26 cellular contexts compared by ENCODE assay signal in genomic region chr3:54957711-54958110, GRCh38. TPM values are rescaled to one million over a fixed set of nuclear protein-coding genes. Genes with fewer than 3 reads are reported as not detected.
A peak's percentile ranks its signal among the peaks of the same experiment; 100 is the strongest.
DNase-seq lines count a peak whose midpoint lies in the region; ATAC-seq and TF ChIP-seq lines count a peak whose summit lies in the region.
"Had no signal": no experiment of that assay in that cellular context is flagged by ENCODE, and none has a peak within 500 bp of the region (broad histone marks: within the 10 kb centered on the region; RNA-seq: fewer than 3 reads in every experiment).

No MANE protein-coding gene starts in this region.

- no peak overlapping the region for H3K9ac ChIP-seq in SK-N-SH
- H3K9ac ChIP-seq: BLaER1 treated with 17β-estradiol and CSF1 and Interleukin-3, amounts not matched to agents 10 nM and 100 nM; parathyroid adenoma had no signal

- H3K4me3 ChIP-seq in AG10803 (ENCODE audit: low read length) = no peak overlapping the region
- no peak overlapping the region for H3K4me3 ChIP-seq in SK-N-SH (ENCODE audit: low read depth in 2 of 2, low read length in 1 of 2)
- H3K4me3 ChIP-seq: BLaER1 treated with 17β-estradiol and CSF1 and Interleukin-3, amounts not matched to agents 10 nM and 100 nM; esophagus muscularis mucosa; heart left ventricle; thyroid gland; vagina had no signal

- peak; percentile 35 to 59; a peak in 2 of 4 replicates for TF ChIP-seq EP300 in SK-N-SH (IDR thresholded peaks at IDR 0.05; ENCODE audit: borderline replicate concordance in 1 of 2, low read depth in 1 of 2, low read length in 1 of 2)

- no peaks in the 10 kb centered on the region for H4K20me1 ChIP-seq in SK-N-SH (ENCODE audit: insufficient read depth)
- H4K20me1 ChIP-seq: BLaER1 treated with 17β-estradiol and CSF1 and Interleukin-3, amounts not matched to agents 10 nM and 100 nM had no signal

- H3K9me3 ChIP-seq in SK-N-SH = no peaks in the 10 kb centered on the region
- H3K9me3 ChIP-seq: BLaER1 treated with 17β-estradiol and CSF1 and Interleukin-3, amounts not matched to agents 10 nM and 100 nM; esophagus muscularis mucosa; heart left ventricle; thyroid gland; vagina had no signal

- DNase-seq in AG10803 (ENCODE audit: low read depth) (peak; percentile 50), EL (peak; percentile 22), SK-N-SH (no peak), glomerular visceral epithelial cell (ENCODE audit: extremely low spot score) (peak; percentile 81), SW480 (ENCODE audit: low spot score) (no peak)
- DNase-seq: activated CD4-positive, alpha-beta memory T cell treated with anti-CD3 and anti-CD28 coated beads for 36 hours; activated CD4-positive, alpha-beta T cell treated with anti-CD3 and anti-CD28 coated beads for 1 hour; activated naive CD8-positive, alpha-beta T cell treated with anti-CD3 and anti-CD28 coated beads, Interleukin-2, amount 50 U/mL, for 24 hours; activated T-cell treated with anti-CD3 and anti-CD28 coated beads, Interleukin-2, amount 50 U/mL, for 72 hours; dermis blood vessel endothelial cell; GF-D8; heart left ventricle; KBM-7; right cardiac atrium; stimulated activated CD4-positive, alpha-beta T cell treated with anti-CD3 and anti-CD28 coated beads, Interleukin-1b, Interleukin-23, amount 100 ng/mL, for 48 hours; thyroid gland had no signal

- POLR2A ChIA-PET in SK-N-SH (lab: Yijun Ruan, JAX) = no interaction called here

- H2AFZ ChIP-seq in SK-N-SH (ENCODE audit: low read depth) = no peak overlapping the region
- H2AFZ ChIP-seq: parathyroid adenoma had no signal

- H3K4me1 ChIP-seq in SK-N-SH (ENCODE audit: control insufficient read depth in 1 of 2, insufficient read depth in 2 of 2, low read depth in 1 of 2, low read length in 1 of 2) = peaks cover 9 to 26% of the 10 kb centered on the region in 2 experiments; a peak in 3 of 4 replicates
- H3K4me1 ChIP-seq: BLaER1 treated with 17β-estradiol and CSF1 and Interleukin-3, amounts not matched to agents 10 nM and 100 nM; thyroid gland had no signal

- ATAC-seq in HG03469 (IDR thresholded peaks at IDR 0.05; ENCODE audit: unreplicated experiment) = no peak
- no peak for ATAC-seq in HG03457 (IDR thresholded peaks at IDR 0.05; ENCODE audit: unreplicated experiment)
- ATAC-seq in HG03460 (IDR thresholded peaks at IDR 0.05; ENCODE audit: unreplicated experiment) = no peak
- ATAC-seq: activated naive CD8-positive, alpha-beta T cell treated with anti-CD3 and anti-CD28 coated beads, Interleukin-2, amount 50 U/mL, for 24 hours; activated T-cell treated with anti-CD3 and anti-CD28 coated beads, Interleukin-2, amount 50 U/mL, for 72 hours; foreskin keratinocyte; heart left ventricle; right cardiac atrium had no signal

- H3K36me3 ChIP-seq in SK-N-SH (replicated peaks in 1 of 2; ENCODE audit: control insufficient read depth in 1 of 2, insufficient read depth in 2 of 2, low read length in 1 of 2) = no peaks in the 10 kb centered on the region
- H3K36me3 ChIP-seq: BLaER1 treated with 17β-estradiol and CSF1 and Interleukin-3, amounts not matched to agents 10 nM and 100 nM; esophagus muscularis mucosa; heart left ventricle; thyroid gland; vagina had no signal

- TF ChIP-seq CTCF in AG10803 (conservative IDR thresholded peaks at IDR 0.05; ENCODE audit: low read length) (no peak), SK-N-SH (IDR thresholded peaks at IDR 0.05) (no peak)

- peaks cover 5% of the 10 kb centered on the region for H3F3A ChIP-seq in SK-N-SH (replicated peaks; ENCODE audit: insufficient read depth)

- peak overlapping the region; percentile 53 to 54; a peak in 2 of 4 replicates for H3K27ac ChIP-seq in SK-N-SH (ENCODE audit: low read depth in 2 of 2, low read length in 1 of 2)
- H3K27ac ChIP-seq: BLaER1 treated with 17β-estradiol and CSF1 and Interleukin-3, amounts not matched to agents 10 nM and 100 nM; esophagus muscularis mucosa; foreskin keratinocyte; heart left ventricle; parathyroid adenoma; thyroid gland; vagina had no signal

- no peaks in the 10 kb centered on the region for H3K79me2 ChIP-seq in SK-N-SH (ENCODE audit: insufficient read depth)
- H3K79me2 ChIP-seq: parathyroid adenoma had no signal

- H3K27me3 ChIP-seq in SK-N-SH (ENCODE audit: insufficient read depth) = no peaks in the 10 kb centered on the region
- H3K27me3 ChIP-seq: BLaER1 treated with 17β-estradiol and CSF1 and Interleukin-3, amounts not matched to agents 10 nM and 100 nM; esophagus muscularis mucosa; foreskin keratinocyte; heart left ventricle; thyroid gland; vagina had no signal

- H3K9me2 ChIP-seq in SK-N-SH = no peaks in the 10 kb centered on the region

- 59% methylated on average over 4 of the region's 4 CpGs for WGBS in SK-N-SH (ENCODE audit: low lambda C conversion rate)

- no peak for TF ChIP-seq RAD21 in SK-N-SH (IDR thresholded peaks at IDR 0.05; ENCODE audit: low read length)

- no peak overlapping the region for H3K4me2 ChIP-seq in SK-N-SH
- H3K4me2 ChIP-seq: BLaER1 treated with 17β-estradiol and CSF1 and Interleukin-3, amounts not matched to agents 10 nM and 100 nM had no signal

- CTCF ChIA-PET in SK-N-SH (lab: Yijun Ruan, JAX) = no interaction called here

TF ChIP-seq in SK-N-SH, 30 proteins besides CTCF, POLR2A, EP300 and RAD21 (continues in another document):
- 0 out of 2 replicates have a peak, but pooled peaks have one; percentile 39 for TF ChIP-seq MAX (IDR thresholded peaks at IDR 0.05; ENCODE audit: low read depth)
- TF ChIP-seq FOXM1 (IDR thresholded peaks at IDR 0.05; ENCODE audit: low read depth) = no peak
- no peak for TF ChIP-seq FOSL2 (IDR thresholded peaks at IDR 0.05; ENCODE audit: borderline replicate concordance, low read depth)
- peak; percentile 81 for TF ChIP-seq NFIC (IDR thresholded peaks at IDR 0.05; ENCODE audit: borderline replicate concordance)
- no peak for TF ChIP-seq SIN3A (IDR thresholded peaks at IDR 0.05; ENCODE audit: borderline replicate concordance, low read depth, low read length)
- TF ChIP-seq ELF1 (IDR thresholded peaks at IDR 0.05) = no peak
- peak; percentile 76 for TF ChIP-seq TCF12 (IDR thresholded peaks at IDR 0.05)
- TF ChIP-seq IRF3 (IDR thresholded peaks at IDR 0.05; ENCODE audit: low read depth, low read length) = no peak
- no peak for TF ChIP-seq MXI1 (IDR thresholded peaks at IDR 0.05; ENCODE audit: low read depth, low read length)
- TF ChIP-seq RFX5 (IDR thresholded peaks at IDR 0.05; ENCODE audit: low read length) = no peak
- no peak for TF ChIP-seq CHD2 (IDR thresholded peaks at IDR 0.05; ENCODE audit: low read length, partially characterized antibody)
- 0 out of 2 replicates have a peak, but pooled peaks have one; percentile 25 for TF ChIP-seq JUND (IDR thresholded peaks at IDR 0.05)
- no peak for TF ChIP-seq REST (IDR thresholded peaks at IDR 0.05; ENCODE audit: low read depth, low read length)
- no peak for TF ChIP-seq GABPA (IDR thresholded peaks at IDR 0.05; ENCODE audit: low read depth)
- no peak for TF ChIP-seq NRF1 (IDR thresholded peaks at IDR 0.05; ENCODE audit: low read depth, low read length)
- peak; percentile 46; the same call in 1 of the 2 replicates for TF ChIP-seq PBX3 (IDR thresholded peaks at IDR 0.05)

RNA-seq across cellular contexts. Expression of gene LRTM1, which starts 29.9 kb away (rescaled TPM):
- 0.03 TPM in 1 of 2 replicates, not detected in the other for polyA plus RNA-seq in SK-N-SH (2012; rRNA removed)
- polyA plus RNA-seq in SK-N-SH (2012; cell fraction: cytosol; rRNA removed) = not detected in 2 replicates
- not detected in 2 replicates for polyA plus RNA-seq in SK-N-SH (2012; cell fraction: nucleus; rRNA removed)
- polyA plus RNA-seq: foreskin keratinocyte, heart left ventricle, keratinocyte, liver, right cardiac atrium had no signal

Comparison
In these comparisons a context has a peak if more than half of its experiments do, and no peak if none do; other contexts are left out.
1. DNase-seq: peak in AG10803 (single experiment), EL (single experiment) and glomerular visceral epithelial cell (single experiment); none in SK-N-SH (single experiment) and SW480 (single experiment).